20 cellular contexts compared by ENCODE assay signal in the genomic region with DNA sequence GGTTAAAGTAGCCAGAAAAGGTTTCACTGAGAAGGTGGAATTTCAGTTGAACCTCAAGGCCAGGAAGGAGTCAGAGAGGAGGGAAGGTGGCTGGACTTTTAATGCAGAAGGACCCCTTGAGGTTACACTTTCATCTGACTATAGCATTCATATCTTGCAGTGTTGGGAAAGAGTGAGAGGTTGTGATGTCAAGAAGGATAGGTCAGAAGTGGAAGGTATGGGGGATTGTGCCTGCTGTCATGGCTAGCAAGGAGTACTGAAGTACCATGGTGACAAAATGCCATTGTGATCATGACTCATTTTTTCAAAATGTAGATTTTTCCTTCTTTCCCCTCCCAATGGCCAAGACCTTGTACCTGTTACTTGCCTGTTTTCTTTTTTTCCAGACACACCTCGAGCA. TPM values are rescaled to one million over a fixed set of nuclear protein-coding genes. Genes with fewer than 3 reads are reported as not detected.
A peak's percentile ranks its signal among the peaks of the same experiment; 100 is the strongest.
DNase-seq lines count a peak whose midpoint lies in the region; ATAC-seq and TF ChIP-seq lines count a peak whose summit lies in the region.
"Had no signal": no experiment of that assay in that cellular context is flagged by ENCODE, and none has a peak within 500 bp of the region (broad histone marks: within the 10 kb centered on the region; RNA-seq: fewer than 3 reads in every experiment).

No MANE protein-coding gene starts in this region.

- H3K4me3 ChIP-seq in DOHH2 (ENCODE audit: low read length): peak overlapping the region; percentile 83
- H3K4me3 ChIP-seq in OCI-LY7 (ENCODE audit: low read depth, low read length, poor library complexity, severe bottlenecking): no peak overlapping the region
- H3K4me3 ChIP-seq: A549, BLaER1, GM12878, HAP-1 had no signal

- H3K79me2 ChIP-seq in DOHH2 (ENCODE audit: control insufficient read depth, low read length) (peaks cover 90% of the 10 kb centered on the region), OCI-LY7 (ENCODE audit: insufficient read depth, low read depth, low read length) (no peaks in the 10 kb centered on the region; the same call in 1 of the 2 replicates)

- no peaks in the 10 kb centered on the region for H3K9me2 ChIP-seq in DOHH2 (replicated peaks; ENCODE audit: control insufficient read depth, low read length)
- H3K9me2 ChIP-seq in OCI-LY7 (ENCODE audit: insufficient read depth, low read length): no peaks in the 10 kb centered on the region

- H3K9me3 ChIP-seq in DOHH2 (ENCODE audit: control insufficient read depth, insufficient read depth, low read length) (no peaks in the 10 kb centered on the region), OCI-LY7 (ENCODE audit: low read length) (no peaks in the 10 kb centered on the region)
- H3K9me3 ChIP-seq: A549, BLaER1, HAP-1 had no signal

- peak overlapping the region; percentile 14; the same call in 1 of the 2 replicates for H2AFZ ChIP-seq in OCI-LY7 (ENCODE audit: low read length)

- no peaks in the 10 kb centered on the region for H3K27me3 ChIP-seq in DOHH2 (ENCODE audit: control insufficient read depth, low read length)
- H3K27me3 ChIP-seq: BLaER1 had no signal

- no peak for TF ChIP-seq CTCF in DOHH2 (IDR thresholded peaks at IDR 0.05; ENCODE audit: low read depth, low read length, poor library complexity, severe bottlenecking)
- no peak for TF ChIP-seq CTCF in OCI-LY7 (conservative IDR thresholded peaks at IDR 0.05; ENCODE audit: low read length)

- H3K27me3 Mint-ChIP-seq in activated naive CD4-positive, alpha-beta T cell treated with anti-CD3 and anti-CD28 coated beads, Interleukin-2, amount 50 U/mL, for 24 hours: no peaks in the 10 kb centered on the region
- no peaks in the 10 kb centered on the region for H3K27me3 Mint-ChIP-seq in naive thymus-derived CD8-positive, alpha-beta T cell
- H3K27me3 Mint-ChIP-seq in T-cell: peaks cover 0 to 8% of the 10 kb centered on the region in 2 donors

- peaks cover 48% of the 10 kb centered on the region for H3F3A ChIP-seq in DOHH2 (ENCODE audit: control insufficient read depth, insufficient read depth)

- peak overlapping the region; percentile 96 for H3K4me2 ChIP-seq in DOHH2 (ENCODE audit: low read length)
- peak overlapping the region; percentile 76 for H3K4me2 ChIP-seq in OCI-LY7 (ENCODE audit: low read length)
- H3K4me2 ChIP-seq: A549, BLaER1 had no signal

- H3K36me3 Mint-ChIP-seq in activated naive CD4-positive, alpha-beta T cell treated with anti-CD3 and anti-CD28 coated beads, Interleukin-2, amount 50 U/mL, for 24 hours: no peaks in the 10 kb centered on the region
- no peaks in the 10 kb centered on the region for H3K36me3 Mint-ChIP-seq in naive thymus-derived CD8-positive, alpha-beta T cell
- no peaks in the 10 kb centered on the region for H3K36me3 Mint-ChIP-seq in T-cell
- H3K36me3 Mint-ChIP-seq: CD14-positive monocyte; CD4-positive, alpha-beta memory T cell had no signal

- no peak overlapping the region for H3K4me3 Mint-ChIP-seq in activated naive CD4-positive, alpha-beta T cell treated with anti-CD3 and anti-CD28 coated beads, Interleukin-2, amount 50 U/mL, for 24 hours
- H3K4me3 Mint-ChIP-seq in naive thymus-derived CD8-positive, alpha-beta T cell: no peak overlapping the region
- H3K4me3 Mint-ChIP-seq in T-cell: no peak overlapping the region
- H3K4me3 Mint-ChIP-seq: CD14-positive monocyte; CD4-positive, alpha-beta memory T cell had no signal

- H3K4me1 ChIP-seq in DOHH2 (ENCODE audit: control insufficient read depth, low read length): peaks cover 93% of the 10 kb centered on the region
- peaks cover 92% of the 10 kb centered on the region for H3K4me1 ChIP-seq in OCI-LY7 (ENCODE audit: insufficient read depth, low read length, poor library complexity, severe bottlenecking)
- H3K4me1 ChIP-seq: A549, HAP-1 had no signal

- H4K20me1 ChIP-seq in DOHH2 (ENCODE audit: control insufficient read depth, insufficient read depth, low read depth, low read length) (no peaks in the 10 kb centered on the region), OCI-LY7 (ENCODE audit: insufficient read depth, low read length) (no peaks in the 10 kb centered on the region)
- H4K20me1 ChIP-seq: BLaER1 had no signal

- no TSS peak for BruUV-seq in OCI-LY7 (replicated peaks; lab: Mats Ljungman, UMichigan)

- peak overlapping the region; percentile 52 for H3K27ac Mint-ChIP-seq in activated naive CD4-positive, alpha-beta T cell treated with anti-CD3 and anti-CD28 coated beads, Interleukin-2, amount 50 U/mL, for 24 hours
- peak overlapping the region in 7 of 10 donors; percentile 0 to 72 (median 51) for H3K27ac Mint-ChIP-seq in naive thymus-derived CD8-positive, alpha-beta T cell
- H3K27ac Mint-ChIP-seq in T-cell: no peak overlapping the region
- H3K27ac Mint-ChIP-seq: CD14-positive monocyte had no signal

- no peak for DNase-seq in activated naive CD4-positive, alpha-beta T cell treated with Interleukin-2 at 50 U/mL for 16 hours
- DNase-seq in OCI-LY7 (ENCODE audit: low spot score) (no peak), NCI-H2029 (lab: John Stamatoyannopoulos, UW) (no peak), activated gamma-delta T cell treated with Interleukin-2 at 50 U/mL for 16 hours (no peak), T-cell (no peak)
- DNase-seq in naive thymus-derived CD8-positive, alpha-beta T cell: no peak
- DNase-seq: AML-193; Calu3; CD4-positive, alpha-beta memory T cell; DMS79 treated with DMSO at 0.1 percent for 48 hours; EL had no signal

- H3K36me3 ChIP-seq in DOHH2 (ENCODE audit: control insufficient read depth, low read length) (peaks cover 34% of the 10 kb centered on the region), OCI-LY7 (ENCODE audit: insufficient read depth, low read length) (no peaks in the 10 kb centered on the region)
- H3K36me3 ChIP-seq: BLaER1, HAP-1 had no signal

- peak overlapping the region; percentile 99 for H3K27ac ChIP-seq in DOHH2 (ENCODE audit: low read depth, low read length)
- H3K27ac ChIP-seq in OCI-LY7 (ENCODE audit: low read depth, low read length, poor library complexity, severe bottlenecking): peak overlapping the region; percentile 87
- H3K27ac ChIP-seq: 22Rv1, A549, BLaER1 had no signal

- intact Hi-C loops in OCI-LY7 (cut with micrococcal nuclease; ENCODE audit: unreplicated experiment): loop anchor here (5.0 kb wide), 1 partner anchor 1685 kb away; no protein-coding TSS in a partner anchor

- no peak for ATAC-seq in naive thymus-derived CD8-positive, alpha-beta T cell
- ATAC-seq in T-cell (replicated peaks in 1 of 4): no peak
- ATAC-seq: A549, GM12878 had no signal

- no peaks in the 10 kb centered on the region for H3K9me3 Mint-ChIP-seq in activated naive CD4-positive, alpha-beta T cell treated with anti-CD3 and anti-CD28 coated beads, Interleukin-2, amount 50 U/mL, for 24 hours
- H3K9me3 Mint-ChIP-seq in naive thymus-derived CD8-positive, alpha-beta T cell: no peaks in the 10 kb centered on the region
- H3K9me3 Mint-ChIP-seq in T-cell: no peaks in the 10 kb centered on the region
- H3K9me3 Mint-ChIP-seq: CD14-positive monocyte had no signal

- CTCF ChIA-PET in OCI-LY7 (lab: Charles Lee; ENCODE audit: unreplicated experiment) (no interaction called here), T-cell (lab: Charles Lee) (no interaction called here)

- H3K4me1 Mint-ChIP-seq in activated naive CD4-positive, alpha-beta T cell treated with anti-CD3 and anti-CD28 coated beads, Interleukin-2, amount 50 U/mL, for 24 hours: peaks cover 55% of the 10 kb centered on the region
- peaks cover 18 to 63% (median 34%) of the 10 kb centered on the region in 4 donors for H3K4me1 Mint-ChIP-seq in naive thymus-derived CD8-positive, alpha-beta T cell
- H3K4me1 Mint-ChIP-seq in T-cell: peaks cover 16 to 29% (median 18%) of the 10 kb centered on the region in 3 donors

- POLR2A ChIA-PET in OCI-LY7 (lab: Charles Lee): interaction anchor here (0.6 to 5.4 kb wide), 3 partner anchors 16 to 74 kb away, joined by 3 to 74 read pairs (median 12); no protein-coding TSS in a partner anchor
- POLR2A ChIA-PET in naive thymus-derived CD8-positive, alpha-beta T cell (lab: Charles Lee): no interaction called here
- POLR2A ChIA-PET in T-cell (lab: Charles Lee): interaction anchor here in 1 of 2 donors (0.5 kb wide), 1 partner anchor 88 kb away, joined by 10 read pairs; no protein-coding TSS in a partner anchor

RNA-seq across cellular contexts. Expression of a gene that starts 5.2 kb away (rescaled TPM):
- 92.0 and 95.7 TPM in 2 replicates for total RNA-seq in OCI-LY7 (2014; rRNA removed; shearing (Covaris generic))
- 163 and 265 TPM in 2 replicates for total RNA-seq in OCI-LY7 (2022)
- 100 to 1,000 TPM; 116 to 126 TPM for total RNA-seq in naive thymus-derived CD8-positive, alpha-beta T cell
- polyA plus RNA-seq in naive thymus-derived CD8-positive, alpha-beta T cell: 10 to 100 TPM; 17.5 to 29.3 (median 21.7) TPM
- total RNA-seq in T-cell: 100 to 1,000 TPM in 2 of 5 donors, 10 to 100 TPM in 3; 81.9 to 196 (median 96.7) TPM
- total RNA-seq: HT-29 had no signal

Comparison
In these comparisons a context has a peak if more than half of its experiments do, and no peak if none do; other contexts are left out.
1. H3K27ac Mint-ChIP-seq: peak in activated naive CD4-positive, alpha-beta T cell treated with anti-CD3 and anti-CD28 coated beads, Interleukin-2, amount 50 U/mL, for 24 hours (single experiment) and naive thymus-derived CD8-positive, alpha-beta T cell (7 of 10); none in T-cell (0 of 2).